In genomic region chr12:112107306-112107705, GRCh38 we compare ENCODE assay signal across 8 cellular contexts. TPM values are rescaled to one million over a fixed set of nuclear protein-coding genes. Genes with fewer than 3 reads are reported as not detected.
DNase-seq lines count a peak whose midpoint lies in the region; ATAC-seq and TF ChIP-seq lines count a peak whose summit lies in the region.

No MANE protein-coding gene starts in this region.

- in situ Hi-C loops in Panc1 (cut with HindIII; ENCODE audit: low pct_unique_long_range_greater_than_20kb, low sequenced_read_pairs): no loop called here

- H3K4me3 Mint-ChIP-seq in progenitor cell of endocrine pancreas (ENCODE audit: low read depth): peak overlapping the region; percentile 93

- TF ChIP-seq EP300 in ovary (IDR thresholded peaks at IDR 0.05): no peak

- BruUV-seq in Panc1 (replicated peaks; lab: Mats Ljungman, UMichigan): no TSS peak

- H3K9me3 ChIP-seq in Panc1 (ENCODE audit: control insufficient read depth, insufficient read depth, low read depth, low read length) (no peaks in the 10 kb centered on the region), ovary (no peaks in the 10 kb centered on the region)

- intact Hi-C loops in Panc1 (cut with micrococcal nuclease; ENCODE audit: unreplicated experiment) (no loop called here), left colon (cut with DNase I, micrococcal nuclease) (no loop called here), ovary (cut with DNase I) (no loop called here)

- 23 to 38% (median 28%) methylated on average over 4 of the region's 4 CpGs for WGBS in ovary, 3 donors

- peaks cover 30% of the 10 kb centered on the region for H3K4me1 Mint-ChIP-seq in progenitor cell of endocrine pancreas (ENCODE audit: low read depth)

- no peaks in the 10 kb centered on the region for H3K27me3 Mint-ChIP-seq in progenitor cell of endocrine pancreas

- H3K27ac Mint-ChIP-seq in progenitor cell of endocrine pancreas: peak overlapping the region; percentile 96

- H3K4me1 ChIP-seq in Panc1 (ENCODE audit: control insufficient read depth, insufficient read depth, low read length) (peaks cover 29% of the 10 kb centered on the region), ovary (ENCODE audit: insufficient read depth) (peaks cover 9% of the 10 kb centered on the region)

- TF ChIP-seq POLR2A in ovary (IDR thresholded peaks at IDR 0.05): no peak

- CTCF ChIA-PET in Panc1 (lab: Charles Lee): no interaction called here

- ATAC-seq in Panc1 (no peak), left colon (no peak)

- H3K9me3 Mint-ChIP-seq in progenitor cell of endocrine pancreas (ENCODE audit: low read depth): no peaks in the 10 kb centered on the region

- POLR2A ChIA-PET in Panc1 (lab: Charles Lee): no interaction called here

- TF ChIP-seq CTCF in Panc1 (IDR thresholded peaks at IDR 0.05) (no peak), epithelial cell of esophagus (IDR thresholded peaks at IDR 0.05; ENCODE audit: insufficient read depth, low read depth, low read length, missing control alignments) (no peak), progenitor cell of endocrine pancreas (IDR thresholded peaks at IDR 0.05; ENCODE audit: unreplicated experiment) (no peak), ovary (IDR thresholded peaks at IDR 0.05) (no peak)

- H3K4me3 ChIP-seq in Panc1 (ENCODE audit: low read depth in 2 of 2, low read length in 2 of 2) (peak overlapping the region; percentile 88 to 93), epithelial cell of esophagus (ENCODE audit: low read length) (peak overlapping the region; percentile 96), ovary (no peak overlapping the region)

- DNase-seq in EH (ENCODE audit: low read depth) (peak; percentile 26), Panc1 (ENCODE audit: low read depth, low spot score) (no peak), epithelial cell of esophagus (ENCODE audit: low read depth) (peak; percentile 42), progenitor cell of endocrine pancreas (ENCODE audit: low spot score, unreplicated experiment) (no peak), NCI-H2171 (lab: John Stamatoyannopoulos, UW) (no peak), left colon (no peak), ovary (no peak), cerebellum (ENCODE audit: low spot score) (no peak)

- H3K27ac ChIP-seq in Panc1 (ENCODE audit: low read length) (peak overlapping the region; percentile 100), ovary (no peak overlapping the region)

- peaks cover 2% of the 10 kb centered on the region for H3K36me3 Mint-ChIP-seq in progenitor cell of endocrine pancreas (ENCODE audit: insufficient read depth)

- H3K36me3 ChIP-seq in Panc1 (ENCODE audit: control insufficient read depth, insufficient read depth, low read length) (peaks cover 9% of the 10 kb centered on the region), ovary (no peaks in the 10 kb centered on the region)

- no peaks in the 10 kb centered on the region for H3K27me3 ChIP-seq in Panc1 (ENCODE audit: control insufficient read depth, insufficient read depth, low read length)
- H3K27me3 ChIP-seq in ovary: no peaks in the 10 kb centered on the region

RNA-seq across cellular contexts. Expression of gene NAA25, which starts 1.3 kb away (rescaled TPM):
- total RNA-seq in Panc1 (2021; ENCODE audit: unreplicated experiment): 32.2 TPM
- 9.4 TPM for polyA plus RNA-seq in Panc1 (2012; ENCODE audit: insufficient read length)
- total RNA-seq in progenitor cell of endocrine pancreas: 34.0 and 34.5 TPM in 2 replicates
- total RNA-seq in left colon: 10 to 100 TPM; 12.4 to 20.4 TPM
- 10 to 100 TPM; 20.9 to 36.9 (median 26.1) TPM for total RNA-seq in ovary
- polyA plus RNA-seq in ovary: 10 to 100 TPM in 1 of 2 donors, 1 to 10 TPM in 1; 5.7 to 12.3 TPM
- total RNA-seq in cerebellum: 41.8 TPM

RNA-seq across cellular contexts. Expression of gene TRAFD1, which starts 18.1 kb away (rescaled TPM):
- total RNA-seq in Panc1 (2021; ENCODE audit: unreplicated experiment) (32.9 TPM), progenitor cell of endocrine pancreas (34.7 and 35.4 TPM in 2 replicates), left colon (10 to 100 TPM; 25.3 to 32.8 TPM), ovary (10 to 100 TPM; 13.9 to 27.4 (median 25.5) TPM), cerebellum (36.7 TPM)
- polyA plus RNA-seq in Panc1 (2012; ENCODE audit: insufficient read length): 21.2 TPM
- polyA plus RNA-seq in ovary: 10 to 100 TPM; 21.2 to 49.6 TPM

Comparison
In these comparisons a context has a peak if more than half of its experiments do, and no peak if none do; other contexts are left out.
1. DNase-seq: peak in EH (single experiment) and epithelial cell of esophagus (single experiment); none in Panc1 (single experiment), progenitor cell of endocrine pancreas (single experiment), NCI-H2171 (single experiment), left colon (0 of 2), ovary (0 of 5) and cerebellum (single experiment).